In genomic region chr20:5474646-5475550, GRCh38 we compare ENCODE assay signal across 18 cellular contexts.
DNase-seq lines count a peak whose midpoint lies in the region; FAIRE-seq and TF ChIP-seq lines count a peak whose summit lies in the region.
"Had no signal": no experiment of that assay in that cellular context is flagged by ENCODE, and none has a peak within 500 bp of the region (broad histone marks: within the 10 kb centered on the region; RNA-seq: fewer than 3 reads in every experiment).

No MANE protein-coding gene starts in this region.

- H4K20me1 ChIP-seq in PC-9 (ENCODE audit: insufficient read depth), result no peaks in the 10 kb centered on the region

- POLR2A ChIA-PET in PC-9 (lab: Charles Lee; ENCODE audit: unreplicated experiment), result no interaction called here

- DNase-seq in NCI-H1092 treated with DMSO at 0.1 percent for 48 hours (lab: John Stamatoyannopoulos, UW), result peak; percentile 28
- no peak for DNase-seq in NCI-H1092 (lab: John Stamatoyannopoulos, UW)
- DNase-seq in NCI-H2029 treated with DMSO at 0.1 percent for 48 hours (lab: John Stamatoyannopoulos, UW), result peak; percentile 80
- DNase-seq in globus pallidus (ENCODE audit: low spot score), result peak; percentile 9
- DNase-seq in pons (ENCODE audit: low spot score), result peak; percentile 28
- DNase-seq in NCI-H226, result no peak
- DNase-seq in H54 (ENCODE audit: insufficient read length, low spot score), result no peak
- no peak for DNase-seq in PC-9
- DNase-seq: DMS79, KBM-7, NCI-H1694, NCI-H2107, NCI-H510A treated with DMSO at 0.1 percent for 48 hours, NCI-H774, Right ventricle myocardium superior had no signal

- no peaks in the 10 kb centered on the region for H3F3A ChIP-seq in PC-9 (ENCODE audit: insufficient read depth, low read depth)

- H3K4me1 ChIP-seq in PC-9 (replicated peaks; ENCODE audit: insufficient read depth), result no peaks in the 10 kb centered on the region

- H2AFZ ChIP-seq in PC-9, result no peak overlapping the region

- no TSS peak for BruUV-seq in PC-9 (replicated peaks; lab: Mats Ljungman, UMichigan)

- no peak for TF ChIP-seq POLR2A in H54 (IDR thresholded peaks at IDR 0.05; ENCODE audit: low read depth, low read length)

- CTCF ChIA-PET in PC-9 (lab: Charles Lee), result no interaction called here

- intact Hi-C loops in PC-9 (cut with micrococcal nuclease; ENCODE audit: unreplicated experiment), result no loop called here

- no peak overlapping the region for H3K27ac ChIP-seq in PC-9
- H3K27ac ChIP-seq: C4-2B had no signal

- no peaks in the 10 kb centered on the region for H3K79me2 ChIP-seq in PC-9 (ENCODE audit: low read depth)

- no peak for TF ChIP-seq CTCF in PC-9 (conservative IDR thresholded peaks at IDR 0.05)

- H3K4me2 ChIP-seq in PC-9, result no peak overlapping the region

- no peaks in the 10 kb centered on the region for H3K9me2 ChIP-seq in PC-9 (ENCODE audit: insufficient read depth)

- no peak for FAIRE-seq in H54 (lab: Jason Lieb, UNC)
- FAIRE-seq: D721Med, GM12878 had no signal

- H3K9me3 ChIP-seq in PC-9 (ENCODE audit: insufficient read depth, low read depth), result no peaks in the 10 kb centered on the region

- no peak overlapping the region for H3K4me3 ChIP-seq in PC-9
- H3K4me3 ChIP-seq: GM12878 had no signal

- H3K36me3 ChIP-seq in PC-9 (ENCODE audit: low read depth), result no peaks in the 10 kb centered on the region

- peaks cover 65% of the 10 kb centered on the region for H3K27me3 ChIP-seq in PC-9 (ENCODE audit: insufficient read depth, low read depth)

Comparison
In these comparisons a context has a peak if more than half of its experiments do, and no peak if none do; other contexts are left out.
1. DNase-seq: peak in NCI-H1092 treated with DMSO at 0.1 percent for 48 hours (single experiment), NCI-H2029 treated with DMSO at 0.1 percent for 48 hours (single experiment), globus pallidus (single experiment) and pons (single experiment); none in NCI-H1092 (single experiment), NCI-H226 (single experiment), H54 (single experiment) and PC-9 (0 of 2).